Comparison of ENCODE assay signal across 8 cellular contexts in the genomic region with DNA sequence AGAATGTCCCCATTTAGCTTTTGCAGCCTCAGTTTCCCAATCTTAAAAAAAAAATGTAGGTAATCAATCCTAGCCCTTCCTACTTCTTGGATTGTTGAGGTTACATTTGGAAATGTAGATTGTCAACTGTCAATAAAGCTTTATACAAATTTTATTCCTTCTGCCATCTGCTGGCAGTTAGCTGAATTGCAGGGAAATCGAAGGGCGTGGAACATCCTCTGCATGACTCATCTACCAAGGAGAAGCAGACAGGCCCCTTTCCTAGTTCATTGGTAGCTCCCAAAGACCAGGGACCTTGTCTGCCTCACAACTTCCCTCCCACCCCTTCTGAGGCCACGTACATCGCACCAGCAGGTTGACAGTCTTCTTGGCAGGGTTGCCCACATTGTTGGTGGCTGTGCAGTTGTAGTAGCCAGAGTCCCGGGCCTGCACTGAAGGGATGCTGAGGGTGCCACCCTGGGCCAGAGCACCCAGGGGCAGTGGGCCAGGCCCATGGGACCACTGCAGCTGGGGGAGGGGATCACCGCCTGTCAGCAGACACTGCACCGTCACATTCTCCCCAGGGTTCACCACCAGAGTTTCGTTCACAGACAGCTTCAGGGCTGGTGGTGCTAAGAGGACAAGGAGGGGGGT. TPM values are rescaled to one million over a fixed set of nuclear protein-coding genes. Genes with fewer than 3 reads are reported as not detected.
DNase-seq lines count a peak whose midpoint lies in the region; ATAC-seq, FAIRE-seq and TF ChIP-seq lines count a peak whose summit lies in the region.

No MANE protein-coding gene starts in this region.

- H3K4me1 Mint-ChIP-seq in activated naive CD8-positive, alpha-beta T cell treated with anti-CD3 and anti-CD28 coated beads, Interleukin-2, amount 50 U/mL, for 24 hours = no peaks in the 10 kb centered on the region

- peaks cover 5% of the 10 kb centered on the region for H3K9me3 Mint-ChIP-seq in activated naive CD8-positive, alpha-beta T cell treated with anti-CD3 and anti-CD28 coated beads, Interleukin-2, amount 50 U/mL, for 24 hours

- H3K27ac Mint-ChIP-seq in activated naive CD8-positive, alpha-beta T cell treated with anti-CD3 and anti-CD28 coated beads, Interleukin-2, amount 50 U/mL, for 24 hours = no peak overlapping the region

- in situ Hi-C loops in gastrocnemius medialis (cut with MboI; ENCODE audit: low sequenced_read_pairs in 4 of 4) = no loop called here

- H3K27me3 Mint-ChIP-seq in activated naive CD8-positive, alpha-beta T cell treated with anti-CD3 and anti-CD28 coated beads, Interleukin-2, amount 50 U/mL, for 24 hours = peaks cover 14% of the 10 kb centered on the region

- no peak overlapping the region for H3K4me3 Mint-ChIP-seq in activated naive CD8-positive, alpha-beta T cell treated with anti-CD3 and anti-CD28 coated beads, Interleukin-2, amount 50 U/mL, for 24 hours

- H3K4me1 ChIP-seq in gastrocnemius medialis = peaks cover 0 to 1% of the 10 kb centered on the region in 2 donors

- peaks cover 3% of the 10 kb centered on the region for H3K36me3 Mint-ChIP-seq in activated naive CD8-positive, alpha-beta T cell treated with anti-CD3 and anti-CD28 coated beads, Interleukin-2, amount 50 U/mL, for 24 hours (ENCODE audit: low read depth)

- H3K36me3 ChIP-seq in gastrocnemius medialis = no peaks in the 10 kb centered on the region

- TF ChIP-seq POLR2A in GM12892 (IDR thresholded peaks at IDR 0.05; ENCODE audit: low read depth, low read length) (no peak), GM18505 (IDR thresholded peaks at IDR 0.05; ENCODE audit: borderline replicate concordance, extremely low read depth, insufficient read depth, insufficient read length) (no peak), gastrocnemius medialis (IDR thresholded peaks at IDR 0.05) (no peak)

- intact Hi-C loops in gastrocnemius medialis (cut with DNase I; ENCODE audit: low total_unique reads) = no loop called here

- ATAC-seq in activated naive CD8-positive, alpha-beta T cell treated with anti-CD3 and anti-CD28 coated beads, Interleukin-2, amount 50 U/mL, for 24 hours = peak; percentile 58
- ATAC-seq in GM18505 (IDR thresholded peaks at IDR 0.05; ENCODE audit: unreplicated experiment) = no peak
- no peak for ATAC-seq in gastrocnemius medialis

- H3K27ac ChIP-seq in gastrocnemius medialis = no peak overlapping the region

- no peak for FAIRE-seq in GM12892 (lab: Jason Lieb, UNC)

- peaks cover 4 to 10% (median 8%) of the 10 kb centered on the region in 3 donors for H3K27me3 ChIP-seq in gastrocnemius medialis

- CTCF ChIA-PET in AG04449 (lab: Yijun Ruan, JAX) = interaction anchor here (0.7 to 1.6 kb wide), 12 partner anchors 9 to 339 kb away, joined by 3 to 7 read pairs (median 3); no protein-coding TSS in a partner anchor

- TF ChIP-seq CTCF in AG04449 (IDR thresholded peaks at IDR 0.05; ENCODE audit: insufficient read depth, low read length, missing control alignments) (peak; percentile 24), gastrocnemius medialis (IDR thresholded peaks at IDR 0.05 in 4 of 5, conservative IDR thresholded peaks at IDR 0.05 in 1 of 5) (peak in 2 of 5 experiments; percentile 15 to 23)

- H3K4me3 ChIP-seq in AG04449 (ENCODE audit: low read depth, low read length) (no peak overlapping the region), gastrocnemius medialis (no peak overlapping the region)

- no peaks in the 10 kb centered on the region for H3K9me3 ChIP-seq in gastrocnemius medialis

- POLR2A ChIA-PET in AG04449 (lab: Yijun Ruan, JAX) = no interaction called here

- no peak for DNase-seq in AG04449 (ENCODE audit: low read depth, low spot score)
- peak; percentile 57 for DNase-seq in GM12892 (ENCODE audit: insufficient read length)
- peak; percentile 66 for DNase-seq in activated naive CD8-positive, alpha-beta T cell treated with anti-CD3 and anti-CD28 coated beads, Interleukin-2, amount 50 U/mL, for 24 hours
- DNase-seq in lung microvascular endothelial cell (ENCODE audit: low read depth in 2 of 2) = peak; percentile 51 to 60
- DNase-seq in epidermal melanocyte (ENCODE audit: insufficient read length, low spot score) = no peak
- no peak for DNase-seq in gastrocnemius medialis

TF ChIP-seq in PFSK-1, 5 proteins besides CTCF, POLR2A, EP300 and RAD21:
- TF ChIP-seq TAF1 (IDR thresholded peaks at IDR 0.05; ENCODE audit: borderline replicate concordance, insufficient read depth, low read length) (peak; percentile 33; the same call in 1 of the 2 replicates), FOXP2 (optimal IDR thresholded peaks at IDR 0.05; ENCODE audit: borderline replicate concordance, extremely low read depth, extremely low read length, insufficient read depth) (no peak)

RNA-seq across cellular contexts. Expression of a gene that starts 43.6 kb away (rescaled TPM):
- 0.23 TPM for polyA plus RNA-seq in GM12892 (2012; ENCODE audit: missing spikeins)
- polyA plus RNA-seq in PFSK-1 (2012; ENCODE audit: insufficient read length, low read depth) = 5.9 TPM
- total RNA-seq in lung microvascular endothelial cell (0.20 and 0.22 TPM in 2 replicates), gastrocnemius medialis (1 to 10 TPM in 2 of 4 donors, under 1 TPM in 2; 0.20 to 8.6 (median 1.1) TPM)

Comparison
In these comparisons a context has a peak if more than half of its experiments do, and no peak if none do; other contexts are left out.
1. DNase-seq: peak in GM12892 (single experiment), activated naive CD8-positive, alpha-beta T cell treated with anti-CD3 and anti-CD28 coated beads, Interleukin-2, amount 50 U/mL, for 24 hours (single experiment) and lung microvascular endothelial cell (2 of 2); none in AG04449 (single experiment), epidermal melanocyte (single experiment) and gastrocnemius medialis (0 of 2).